Comparison of ENCODE assay signal across 8 cellular contexts in the genomic region with DNA sequence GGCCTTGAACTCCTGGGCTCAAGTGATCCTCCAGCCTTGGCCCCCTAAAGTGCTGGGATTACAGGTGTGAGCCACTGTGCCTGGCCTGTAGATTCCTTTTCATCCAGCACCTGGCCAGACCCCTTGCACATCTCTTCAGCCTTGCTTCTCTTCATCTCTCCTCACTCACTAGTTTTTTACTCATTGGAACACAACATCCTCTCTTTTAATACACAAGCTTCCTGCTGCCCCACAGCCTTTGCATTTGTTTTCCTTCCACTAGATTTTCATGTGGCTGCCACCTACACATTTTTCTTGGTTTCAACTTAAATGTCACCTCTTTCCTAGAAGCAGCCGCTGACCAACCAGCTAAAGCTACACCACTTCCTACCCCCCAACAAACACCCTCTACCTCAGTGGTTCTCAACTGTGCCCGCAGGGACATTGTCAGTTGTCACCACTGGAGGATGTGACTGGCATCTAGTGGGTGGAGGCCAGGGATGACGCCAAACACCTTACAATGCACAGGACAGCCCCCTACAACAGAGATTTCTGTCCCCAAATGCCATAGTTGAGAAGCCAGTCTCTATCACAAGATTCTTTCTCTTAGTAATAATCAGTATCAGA. TPM values are rescaled to one million over a fixed set of nuclear protein-coding genes. Genes with fewer than 3 reads are reported as not detected.
A peak's percentile ranks its signal among the peaks of the same experiment; 100 is the strongest.
DNase-seq lines count a peak whose midpoint lies in the region; ATAC-seq and TF ChIP-seq lines count a peak whose summit lies in the region.

No MANE protein-coding gene starts in this region.

- no peaks in the 10 kb centered on the region for H3K36me3 ChIP-seq in esophagus muscularis mucosa

- no peak for TF ChIP-seq EP300 in esophagus muscularis mucosa (IDR thresholded peaks at IDR 0.05)

- no peaks in the 10 kb centered on the region for H3K4me1 ChIP-seq in esophagus muscularis mucosa

- DNase-seq in GM12864 (ENCODE audit: low read depth) (peak; percentile 25), activated T-cell treated with anti-CD3 and anti-CD28 coated beads for 48 hours (ENCODE audit: low read depth) (peak; percentile 63), A172 (ENCODE audit: low spot score) (no peak), amniotic stem cell (lab: John Stamatoyannopoulos, UW) (no peak), esophagus muscularis mucosa (ENCODE audit: extremely low spot score) (no peak), NCI-H524 treated with DMSO at 0.1 percent for 48 hours (lab: John Stamatoyannopoulos, UW) (no peak)
- DNase-seq in stimulated activated CD4-positive, alpha-beta T cell treated with anti-CD3 and anti-CD28 coated beads, Interleukin-12 subunit alpha, Interleukin-12 subunit beta, amount 100 ng/mL, for 4 hours: peak; percentile 4

- H3K4me3 ChIP-seq in GM12864 (ENCODE audit: low read depth, low read length) (no peak overlapping the region), esophagus muscularis mucosa (no peak overlapping the region)

- no peaks in the 10 kb centered on the region for H3K27me3 ChIP-seq in esophagus muscularis mucosa

- TF ChIP-seq POLR2A in esophagus muscularis mucosa (IDR thresholded peaks at IDR 0.05; ENCODE audit: low read depth): no peak

- no peak overlapping the region for H3K27ac ChIP-seq in esophagus muscularis mucosa (replicated peaks in 1 of 4)

- intact Hi-C loops in esophagus muscularis mucosa (cut with DNase I): no loop called here

- no peaks in the 10 kb centered on the region for H3K9me3 ChIP-seq in esophagus muscularis mucosa

- TF ChIP-seq CTCF in GM12864 (IDR thresholded peaks at IDR 0.05; ENCODE audit: low read depth, low read length, missing control alignments): no peak
- no peak for TF ChIP-seq CTCF in esophagus muscularis mucosa (IDR thresholded peaks at IDR 0.05)

- WGBS in esophagus muscularis mucosa: 96% methylated on average over 3 of the region's 3 CpGs

- peak; percentile 21 for ATAC-seq in HG02870 (IDR thresholded peaks at IDR 0.05; ENCODE audit: unreplicated experiment)

RNA-seq across cellular contexts. Expression of gene HAVCR1, which starts 33.7 kb away (rescaled TPM):
- not detected in 2 replicates for total RNA-seq in A172 (2014; rRNA removed; shearing (Covaris generic))
- under 1 TPM in 1 of 4 donors, not detected in 3; 0.17 TPM for total RNA-seq in esophagus muscularis mucosa

Comparison
In these comparisons a context has a peak if more than half of its experiments do, and no peak if none do; other contexts are left out.
1. DNase-seq: peak in GM12864 (single experiment), activated T-cell treated with anti-CD3 and anti-CD28 coated beads for 48 hours (single experiment) and stimulated activated CD4-positive, alpha-beta T cell treated with anti-CD3 and anti-CD28 coated beads, Interleukin-12 subunit alpha, Interleukin-12 subunit beta, amount 100 ng/mL, for 4 hours (single experiment); none in A172 (single experiment), amniotic stem cell (single experiment), esophagus muscularis mucosa (single experiment) and NCI-H524 treated with DMSO at 0.1 percent for 48 hours (single experiment).